26 cellular contexts compared by ENCODE assay signal in the genomic region with DNA sequence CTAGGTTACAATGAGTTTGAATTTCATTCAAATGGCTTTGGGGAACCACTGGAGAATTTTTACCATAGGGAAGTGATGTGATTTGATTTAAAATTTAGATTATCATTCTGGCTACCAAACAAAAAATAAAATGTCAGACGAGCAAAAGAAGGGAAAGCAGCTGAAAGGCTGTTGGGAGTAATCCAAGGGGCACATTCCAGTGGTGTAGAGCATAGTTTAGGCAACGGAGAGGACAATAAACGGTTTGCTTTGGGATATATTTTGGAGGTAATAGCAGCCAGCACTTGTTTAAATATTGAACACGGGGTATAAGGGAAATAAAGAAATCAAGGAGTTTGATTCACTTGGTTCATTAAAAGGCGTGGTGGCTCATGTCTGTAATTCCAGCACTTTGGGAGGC. TPM values are rescaled to one million over a fixed set of nuclear protein-coding genes. Genes with fewer than 3 reads are reported as not detected.
DNase-seq lines count a peak whose midpoint lies in the region; ATAC-seq and TF ChIP-seq lines count a peak whose summit lies in the region.
"Had no signal": no experiment of that assay in that cellular context is flagged by ENCODE, and none has a peak within 500 bp of the region (broad histone marks: within the 10 kb centered on the region; RNA-seq: fewer than 3 reads in every experiment).

No MANE protein-coding gene starts in this region.

- H3K4me3 ChIP-seq in Karpas-422 (ENCODE audit: low read length) (no peak overlapping the region), osteoblast (ENCODE audit: insufficient read depth, low read length) (no peak overlapping the region), GM23248 (no peak overlapping the region)

- H3K9me3 Mint-ChIP-seq in dendritic cell treated with granulocyte-macrophage colony-stimulating factor and Interleukin-4, amounts not matched to agents 40 ng/mL and 50 ng/mL, for 4 days = no peaks in the 10 kb centered on the region
- H3K9me3 Mint-ChIP-seq in naive thymus-derived CD8-positive, alpha-beta T cell = no peaks in the 10 kb centered on the region
- H3K9me3 Mint-ChIP-seq: CD8-positive, alpha-beta T cell had no signal

- DNase-seq in AG08396 (ENCODE audit: low spot score) = peak; percentile 11
- peak; percentile 17 for DNase-seq in Karpas-422
- DNase-seq in osteoblast (ENCODE audit: insufficient read length, low spot score, missing footprints) = no peak
- no peak for DNase-seq in GM23248
- no peak for DNase-seq in naive thymus-derived CD8-positive, alpha-beta T cell
- DNase-seq: CD8-positive, alpha-beta T cell; EL; GF-D8; IMR-90; Kasumi-1; NCI-H1694; NCI-H2081; NCI-H2171; NCI-H345; NCI-H524; NCI-H774; NK-92 treated with Interleukin-12 subunit alpha and Interleukin-12 subunit beta, amount 100 ng/mL, for 24 hours had no signal

- no peak for TF ChIP-seq CTCF in osteoblast (IDR thresholded peaks at IDR 0.05; ENCODE audit: extremely low read depth, low read depth, low read length)

- in situ Hi-C loops in GM23248 (cut with MboI) = no loop called here

- no peaks in the 10 kb centered on the region for H3K4me1 ChIP-seq in Karpas-422 (ENCODE audit: low read length)
- no peaks in the 10 kb centered on the region for H3K4me1 ChIP-seq in osteoblast (ENCODE audit: insufficient read depth, low read length)
- no peaks in the 10 kb centered on the region for H3K4me1 ChIP-seq in GM23248 (ENCODE audit: insufficient read depth)

- H3K36me3 ChIP-seq in Karpas-422 (ENCODE audit: insufficient read depth, low read length) (peaks cover 63% of the 10 kb centered on the region; the same call in 1 of the 2 replicates), osteoblast (ENCODE audit: insufficient read depth, low read length) (peaks cover 89% of the 10 kb centered on the region), GM23248 (ENCODE audit: low read depth) (peaks cover 82% of the 10 kb centered on the region)

- H3K27ac ChIP-seq in Karpas-422 (ENCODE audit: low read length) (no peak overlapping the region), osteoblast (ENCODE audit: low read depth, low read length) (peak overlapping the region; percentile 11), GM23248 (no peak overlapping the region)

- H3K4me1 Mint-ChIP-seq in dendritic cell treated with granulocyte-macrophage colony-stimulating factor and Interleukin-4, amounts not matched to agents 40 ng/mL and 50 ng/mL, for 4 days (ENCODE audit: low read depth) = peaks cover 14% of the 10 kb centered on the region
- H3K4me1 Mint-ChIP-seq in naive thymus-derived CD8-positive, alpha-beta T cell = peaks cover 0 to 29% (median 22%) of the 10 kb centered on the region in 4 donors

- WGBS in GM23248 (ENCODE audit: low coverage in 1 of 2, low lambda C conversion rate in 2 of 2, missing lambda C conversion rate in 2 of 2), 2 experiments = 59 to 62% methylated on average over 5 of the region's 5 CpGs

- H3K36me3 Mint-ChIP-seq in dendritic cell treated with granulocyte-macrophage colony-stimulating factor and Interleukin-4, amounts not matched to agents 40 ng/mL and 50 ng/mL, for 4 days (ENCODE audit: low read depth) = peaks cover 97% of the 10 kb centered on the region
- peaks cover 21 to 98% (median 40%) of the 10 kb centered on the region in 3 donors for H3K36me3 Mint-ChIP-seq in naive thymus-derived CD8-positive, alpha-beta T cell

- intact Hi-C loops in dendritic cell treated with granulocyte-macrophage colony-stimulating factor and Interleukin-4, amounts not matched to agents 40 ng/mL and 50 ng/mL, for 4 days (cut with micrococcal nuclease) = no loop called here

- H3K9ac ChIP-seq in Karpas-422 (ENCODE audit: low read length) (no peak overlapping the region), GM23248 (no peak overlapping the region)

- no peak overlapping the region for H3K4me2 ChIP-seq in Karpas-422 (ENCODE audit: low read depth, low read length, poor library complexity, severe bottlenecking)
- no peak overlapping the region for H3K4me2 ChIP-seq in osteoblast (ENCODE audit: insufficient read depth, low read length)
- no peak overlapping the region for H3K4me2 ChIP-seq in GM23248 (ENCODE audit: unreplicated experiment)

- POLR2A ChIA-PET in naive thymus-derived CD8-positive, alpha-beta T cell (lab: Charles Lee) = no interaction called here

- no peak overlapping the region for H2AFZ ChIP-seq in Karpas-422 (ENCODE audit: low read length)
- H2AFZ ChIP-seq in osteoblast (ENCODE audit: low read length) = no peak overlapping the region
- H2AFZ ChIP-seq in GM23248 = no peak overlapping the region

- peak overlapping the region; percentile 7 for H3K27ac Mint-ChIP-seq in dendritic cell treated with granulocyte-macrophage colony-stimulating factor and Interleukin-4, amounts not matched to agents 40 ng/mL and 50 ng/mL, for 4 days
- peak overlapping the region in 3 of 10 donors; percentile 5 to 50 (median 15) for H3K27ac Mint-ChIP-seq in naive thymus-derived CD8-positive, alpha-beta T cell
- H3K27ac Mint-ChIP-seq: CD8-positive, alpha-beta T cell had no signal

- no peak for ATAC-seq in HG03520 (IDR thresholded peaks at IDR 0.05; ENCODE audit: unreplicated experiment)
- ATAC-seq in naive thymus-derived CD8-positive, alpha-beta T cell = no peak
- ATAC-seq: CD8-positive, alpha-beta T cell; HCT116; Panc1; SK-N-SH treated with all-trans-retinoic acid at 6 μM for 48 hours had no signal

- no peak overlapping the region for H3K4me3 Mint-ChIP-seq in dendritic cell treated with granulocyte-macrophage colony-stimulating factor and Interleukin-4, amounts not matched to agents 40 ng/mL and 50 ng/mL, for 4 days
- H3K4me3 Mint-ChIP-seq in naive thymus-derived CD8-positive, alpha-beta T cell = no peak overlapping the region
- H3K4me3 Mint-ChIP-seq: CD8-positive, alpha-beta T cell had no signal

- H3K79me2 ChIP-seq in Karpas-422 (ENCODE audit: low read length) (peaks cover 20% of the 10 kb centered on the region), osteoblast (ENCODE audit: insufficient read depth, low read length) (no peaks in the 10 kb centered on the region), GM23248 (ENCODE audit: insufficient read depth) (peaks cover 30% of the 10 kb centered on the region; the same call in 1 of the 2 replicates)

- H4K20me1 ChIP-seq in Karpas-422 (ENCODE audit: insufficient read depth, low read depth, low read length) (no peaks in the 10 kb centered on the region), osteoblast (ENCODE audit: insufficient read depth, low read length) (peaks cover 2% of the 10 kb centered on the region), GM23248 (ENCODE audit: insufficient read depth) (no peaks in the 10 kb centered on the region)

- H3K27me3 ChIP-seq in Karpas-422 (ENCODE audit: low read length) (no peaks in the 10 kb centered on the region), osteoblast (ENCODE audit: insufficient read depth, low read length) (no peaks in the 10 kb centered on the region), GM23248 (replicated peaks; ENCODE audit: insufficient read depth) (no peaks in the 10 kb centered on the region)

- no peaks in the 10 kb centered on the region for H3K27me3 Mint-ChIP-seq in dendritic cell treated with granulocyte-macrophage colony-stimulating factor and Interleukin-4, amounts not matched to agents 40 ng/mL and 50 ng/mL, for 4 days
- no peaks in the 10 kb centered on the region for H3K27me3 Mint-ChIP-seq in naive thymus-derived CD8-positive, alpha-beta T cell

- no peaks in the 10 kb centered on the region for H3F3A ChIP-seq in GM23248 (ENCODE audit: insufficient read depth)

- H3K9me3 ChIP-seq in Karpas-422 (ENCODE audit: low read length) (no peaks in the 10 kb centered on the region), osteoblast (ENCODE audit: low read depth, low read length) (no peaks in the 10 kb centered on the region), GM23248 (ENCODE audit: low read depth) (no peaks in the 10 kb centered on the region)

- no peaks in the 10 kb centered on the region for H3K9me2 ChIP-seq in Karpas-422 (replicated peaks; ENCODE audit: insufficient read depth, low read length)
- H3K9me2 ChIP-seq in GM23248 (ENCODE audit: insufficient read depth) = no peaks in the 10 kb centered on the region

RNA-seq across cellular contexts. Expression of gene SLC6A13, which starts 56.5 kb away (rescaled TPM):
- total RNA-seq in Karpas-422 (2014; rRNA removed; shearing (Covaris generic); ENCODE audit: low replicate concordance) = not detected in 2 replicates
- total RNA-seq in osteoblast = not detected in 2 replicates
- not detected in 2 replicates for total RNA-seq in GM23248 (2014; rRNA removed; shearing (Covaris generic))
- polyA plus RNA-seq in GM23248 (2016; fragmentation: Nextera tagmentation; extraction: Ambion mirVana) = not detected in 2 replicates
- 1 to 10 TPM; 1.1 to 3.1 TPM for total RNA-seq in naive thymus-derived CD8-positive, alpha-beta T cell
- polyA plus RNA-seq in naive thymus-derived CD8-positive, alpha-beta T cell = under 1 TPM in 1 of 3 donors, not detected in 2; 0.51 TPM
- total RNA-seq: A172; CD8-positive, alpha-beta T cell; H1 had no signal
- polyA plus RNA-seq: AG04450, BJ had no signal

Comparison
In these comparisons a context has a peak if more than half of its experiments do, and no peak if none do; other contexts are left out.
1. DNase-seq: peak in AG08396 (single experiment) and Karpas-422 (single experiment); none in osteoblast (single experiment), GM23248 (single experiment) and naive thymus-derived CD8-positive, alpha-beta T cell (0 of 10).